39 cellular contexts compared by ENCODE assay signal in the genomic region with DNA sequence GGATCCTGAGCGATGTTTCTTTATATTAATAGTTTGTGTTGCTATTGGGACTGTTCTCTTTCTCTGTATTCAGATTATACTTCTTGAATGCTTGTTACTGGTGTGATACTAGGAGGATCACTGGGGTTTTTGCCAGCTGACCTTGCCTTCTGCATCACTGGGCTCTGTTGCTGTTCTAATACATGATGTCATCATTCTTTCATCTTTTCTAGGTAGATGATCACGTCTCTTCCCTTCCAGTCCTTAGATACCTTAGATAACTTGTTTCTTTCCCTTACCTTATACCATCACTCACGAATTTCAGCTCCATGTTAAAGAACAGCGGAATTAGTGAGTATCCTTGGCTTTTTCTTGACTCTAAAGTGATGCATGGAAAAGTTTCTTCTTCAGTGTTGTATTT. TPM values are rescaled to one million over a fixed set of nuclear protein-coding genes. Genes with fewer than 3 reads are reported as not detected.
"Had no signal": no experiment of that assay in that cellular context is flagged by ENCODE, and none has a peak within 500 bp of the region (broad histone marks: within the 10 kb centered on the region; RNA-seq: fewer than 3 reads in every experiment).

A gene with protein sequence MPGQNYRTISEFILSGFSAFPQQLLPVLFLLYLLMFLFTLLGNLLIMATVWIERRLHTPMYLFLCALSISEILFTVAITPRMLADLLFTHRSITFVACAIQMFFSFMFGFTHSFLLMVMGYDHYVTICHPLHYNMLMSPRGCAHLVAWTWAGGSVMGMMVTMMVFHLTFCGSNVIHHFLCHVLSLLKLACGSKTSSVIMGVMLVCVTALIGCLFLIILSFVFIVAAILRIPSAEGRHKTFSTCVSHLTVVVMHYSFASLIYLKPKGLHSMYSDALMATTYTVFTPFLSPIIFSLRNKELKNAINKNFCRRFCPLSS (plus strand): TSS at position 264 of the 400 bp plus-strand sequence. CDS start 3,408 bp downstream, outside the sequence.

- DNase-seq: Kasumi-1, MG63, MM.1S, MV-4-11, NCI-H1048, NCI-H1092, NCI-H1092 treated with DMSO at 0.1 percent for 48 hours, NCI-H1105, NCI-H1105 treated with DMSO at 0.1 percent for 48 hours, NCI-H1417, NCI-H1417 treated with DMSO at 0.1 percent for 48 hours, NCI-H1436, NCI-H1436 treated with DMSO at 0.1 percent for 48 hours, NCI-H146, NCI-H1694, NCI-H1694 treated with DMSO at 0.1 percent for 48 hours, NCI-H187, NCI-H187 treated with DMSO at 0.1 percent for 48 hours, NCI-H1930, NCI-H2029, NCI-H2029 treated with DMSO at 0.1 percent for 48 hours, NCI-H2081, NCI-H2081 treated with DMSO at 0.1 percent for 48 hours, NCI-H2107, NCI-H2171, NCI-H2171 treated with DMSO at 0.1 percent for 48 hours, NCI-H2227 treated with DMSO at 0.1 percent for 48 hours, NCI-H226, NCI-H345, NCI-H446, NCI-H446 treated with DMSO at 0.1 percent for 48 hours, NCI-H510A, NCI-H510A treated with DMSO at 0.1 percent for 48 hours, NCI-H524, NCI-H524 treated with DMSO at 0.1 percent for 48 hours had no signal

- H3K4me3 ChIP-seq: MG63 had no signal

- H3K36me3 ChIP-seq: MG63 had no signal

RNA-seq across cellular contexts. Expression of the gene that starts here (rescaled TPM):
- total RNA-seq: LHCN-M2, M059J, MCF 10A, NCI-H460 had no signal
